26 cellular contexts compared by ENCODE assay signal in the genomic region with DNA sequence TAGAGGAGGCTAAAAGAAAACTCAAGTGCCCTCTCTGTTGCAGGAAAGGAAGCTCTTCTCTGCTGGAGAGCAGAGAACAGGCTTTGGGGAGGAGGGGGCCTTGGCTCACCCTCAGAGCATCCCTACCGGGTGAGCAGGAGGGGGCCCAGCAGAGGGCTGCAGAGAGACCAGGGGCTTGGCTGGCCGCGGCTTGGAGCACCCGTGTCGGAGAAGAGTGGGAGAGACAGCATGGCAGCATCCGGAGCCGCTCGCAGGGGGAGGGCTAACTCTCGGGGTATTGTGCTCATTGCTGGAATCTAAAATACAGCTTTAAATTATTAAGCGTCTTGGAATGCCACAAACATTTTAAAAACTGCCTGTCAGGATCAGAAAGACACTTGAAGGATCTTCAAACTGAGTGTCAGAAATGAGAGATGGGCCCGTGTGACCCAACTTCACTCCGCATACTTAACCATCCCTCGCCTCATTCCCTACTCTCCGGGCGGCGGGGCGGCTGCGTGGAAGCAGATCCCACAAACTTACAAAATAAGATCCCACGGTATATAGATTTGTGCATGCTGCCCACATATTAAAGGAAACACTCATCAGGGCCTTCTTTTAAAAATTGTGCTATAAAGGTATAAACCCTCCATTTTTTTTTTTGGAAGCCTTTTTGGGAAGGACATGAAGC.
"Had no signal": no experiment of that assay in that cellular context is flagged by ENCODE, and none has a peak within 500 bp of the region (broad histone marks: within the 10 kb centered on the region; RNA-seq: fewer than 3 reads in every experiment).

No MANE protein-coding gene starts in this region.

- H3K4me1 Mint-ChIP-seq: stimulated activated naive B cell treated with anti-CD40 and anti-IgM and Interleukin-4, amounts not matched to agents 10 μg/mL and 1 μg/mL and 100 μg/mL, for 72 hours had no signal

- H3K36me3 ChIP-seq: heart left ventricle, left ventricle myocardium inferior, right atrium auricular region, right lobe of liver, stomach, thoracic aorta, tibial artery, uterus had no signal

- H3K27me3 Mint-ChIP-seq: naive thymus-derived CD4-positive, alpha-beta T cell; natural killer cell treated with Interleukin-12 subunit alpha and Interleukin-12 subunit beta and Interleukin-15 and Interleukin-18, amount 100 ng/mL, for 72 hours; stimulated activated naive B cell treated with anti-CD40 and anti-IgM and Interleukin-4, amounts not matched to agents 10 μg/mL and 1 μg/mL and 100 μg/mL, for 72 hours had no signal

- DNase-seq: heart left ventricle; islet precursor cell; left ventricle myocardium inferior; mesendoderm; midbrain; mucosa of descending colon; naive thymus-derived CD4-positive, alpha-beta T cell; occipital lobe; right lobe of liver; stimulated activated CD4-positive, alpha-beta T cell treated with anti-CD3 and anti-CD28 coated beads, Interleukin-12 subunit alpha, Interleukin-12 subunit beta, amount 100 ng/mL, for 4 hours; stimulated activated CD4-positive, alpha-beta T cell treated with anti-CD3 and anti-CD28 coated beads, Interleukin-15, amount 100 ng/mL, for 24 hours; stimulated activated CD4-positive, alpha-beta T cell treated with anti-CD3 and anti-CD28 coated beads, Interleukin-2, amount 100 ng/mL, for 24 hours; stimulated activated CD4-positive, alpha-beta T cell treated with anti-CD3 and anti-CD28 coated beads, Interleukin-4, amount 100 ng/mL, for 1 hour; stimulated activated naive B cell treated with anti-CD40 and anti-IgM and Interleukin-4, amounts not matched to agents 10 μg/mL and 1 μg/mL and 100 μg/mL, for 72 hours; stimulated activated naive CD8-positive, alpha-beta T cell treated with anti-CD3 and anti-CD28 coated beads, Interleukin-15, Interleukin-2, amounts not matched to agents 100 U/mL and 50 U/mL, for 24 hours; stomach; tibial artery; trophoblast cell; uterus had no signal

- H3K4me3 ChIP-seq: heart left ventricle, left ventricle myocardium inferior, lung, mucosa of descending colon, right atrium auricular region, right lobe of liver, skin epidermis, stomach, thoracic aorta, tibial artery, uterus had no signal

- H3K27ac Mint-ChIP-seq: natural killer cell treated with Interleukin-12 subunit alpha and Interleukin-12 subunit beta and Interleukin-15 and Interleukin-18, amount 100 ng/mL, for 72 hours; stimulated activated naive B cell treated with anti-CD40 and anti-IgM and Interleukin-4, amounts not matched to agents 10 μg/mL and 1 μg/mL and 100 μg/mL, for 72 hours had no signal

- H3K27ac ChIP-seq: left ventricle myocardium inferior, neutrophil, parathyroid adenoma, right atrium auricular region, right lobe of liver, skin epidermis, stomach, thoracic aorta, tibial artery, uterus had no signal

- H3K9ac ChIP-seq: parathyroid adenoma had no signal

- H3K9me3 ChIP-seq: mucosa of descending colon, neutrophil, right lobe of liver, stomach, thoracic aorta, tibial artery, uterus had no signal

- H3K4me3 Mint-ChIP-seq: naive thymus-derived CD4-positive, alpha-beta T cell; natural killer cell treated with Interleukin-12 subunit alpha and Interleukin-12 subunit beta and Interleukin-15 and Interleukin-18, amount 100 ng/mL, for 72 hours; stimulated activated naive B cell treated with anti-CD40 and anti-IgM and Interleukin-4, amounts not matched to agents 10 μg/mL and 1 μg/mL and 100 μg/mL, for 72 hours had no signal

- H3K36me3 Mint-ChIP-seq: stimulated activated naive B cell treated with anti-CD40 and anti-IgM and Interleukin-4, amounts not matched to agents 10 μg/mL and 1 μg/mL and 100 μg/mL, for 72 hours had no signal

- H3K79me2 ChIP-seq: parathyroid adenoma had no signal

- H3K27me3 ChIP-seq: heart left ventricle, neutrophil, right atrium auricular region, right lobe of liver, stomach, tibial artery, uterus had no signal

- H2AFZ ChIP-seq: parathyroid adenoma had no signal

- ATAC-seq: heart left ventricle; mucosa of descending colon; naive thymus-derived CD4-positive, alpha-beta T cell; natural killer cell treated with Interleukin-12 subunit alpha and Interleukin-12 subunit beta and Interleukin-15 and Interleukin-18, amount 100 ng/mL, for 72 hours; right lobe of liver; stimulated activated naive B cell treated with anti-CD40 and anti-IgM and Interleukin-4, amounts not matched to agents 10 μg/mL and 1 μg/mL and 100 μg/mL, for 72 hours; stimulated activated naive CD8-positive, alpha-beta T cell treated with anti-CD3 and anti-CD28 coated beads, Interleukin-15, Interleukin-2, amounts not matched to agents 100 U/mL and 50 U/mL, for 24 hours had no signal

- H3K9me3 Mint-ChIP-seq: natural killer cell treated with Interleukin-12 subunit alpha and Interleukin-12 subunit beta and Interleukin-15 and Interleukin-18, amount 100 ng/mL, for 72 hours had no signal

- H3K4me1 ChIP-seq: heart left ventricle, left ventricle myocardium inferior, parathyroid adenoma, right atrium auricular region, right lobe of liver, tibial artery, uterus had no signal
